Comparison of ENCODE assay signal across 10 cellular contexts in genomic region chr19:41705393-41706174, GRCh38. TPM values are rescaled to one million over a fixed set of nuclear protein-coding genes. Genes with fewer than 3 reads are reported as not detected.
DNase-seq lines count a peak whose midpoint lies in the region; ATAC-seq, FAIRE-seq and TF ChIP-seq lines count a peak whose summit lies in the region.
"Had no signal": no experiment of that assay in that cellular context is flagged by ENCODE, and none has a peak within 500 bp of the region (broad histone marks: within the 10 kb centered on the region; RNA-seq: fewer than 3 reads in every experiment).

No MANE protein-coding gene starts in this region.

- no peak for FAIRE-seq in pancreas (lab: Jason Lieb, UNC)

- 28 to 35% methylated on average over 10 of the region's 10 CpGs for WGBS in pancreas, 2 donors

- intact Hi-C loops in pancreas (cut with DNase I) = no loop called here

- no peaks in the 10 kb centered on the region for H3K36me3 ChIP-seq in pancreas
- H3K36me3 ChIP-seq: cardiac muscle cell had no signal

- TF ChIP-seq CTCF in GM20000 (IDR thresholded peaks at IDR 0.05; ENCODE audit: extremely low read depth, missing control alignments) (no peak), pancreas (IDR thresholded peaks at IDR 0.05) (no peak)

- no peaks in the 10 kb centered on the region for H3K27me3 ChIP-seq in pancreas
- H3K27me3 ChIP-seq: cardiac muscle cell had no signal

- no peak overlapping the region for H3K27ac ChIP-seq in pancreas
- H3K27ac ChIP-seq: cardiac muscle cell, SK-N-MC had no signal

- ATAC-seq in pancreas = peak in 3 of 4 donors; percentile 41 to 56 (median 48)
- no peak for ATAC-seq in HG03354 (IDR thresholded peaks at IDR 0.05; ENCODE audit: poor library complexity, severe bottlenecking, unreplicated experiment)
- no peak for ATAC-seq in GM18502 (IDR thresholded peaks at IDR 0.05; ENCODE audit: poor library complexity, unreplicated experiment)
- no peak for ATAC-seq in HG02763 (IDR thresholded peaks at IDR 0.05; ENCODE audit: unreplicated experiment)

- H3K4me1 ChIP-seq in pancreas = no peaks in the 10 kb centered on the region

- H3K4me3 ChIP-seq in pancreas = no peak overlapping the region
- H3K4me3 ChIP-seq: cardiac muscle cell, SK-N-MC had no signal

- in situ Hi-C loops in T47D (cut with HindIII; ENCODE audit: low pct_unique_long_range_greater_than_20kb, low sequenced_read_pairs) = no loop called here

- DNase-seq in GM20000 (ENCODE audit: low spot score) (peak; percentile 27), RKO (ENCODE audit: low spot score) (peak; percentile 22), T47D (ENCODE audit: low read depth in 1 of 2, low spot score in 1 of 2) (peak; percentile 33 to 67), pancreas (peak in 2 of 6 donors; percentile 32 to 60), SKM-1 treated with dmso at 0.1 percent for 144 hours (lab: John Stamatoyannopoulos, UW; ENCODE audit: unreplicated experiment) (no peak)

- H3K9me3 ChIP-seq in pancreas = no peaks in the 10 kb centered on the region

RNA-seq across cellular contexts. Expression of gene CEACAM5, which starts 2.8 kb away (rescaled TPM):
- total RNA-seq in pancreas = 1 to 10 TPM in 1 of 6 donors, under 1 TPM in 2, not detected in 3; 0.12 to 5.8 (median 0.32) TPM
- polyA plus RNA-seq in pancreas = under 1 TPM; 0.02 to 0.30 TPM
- total RNA-seq: cardiac muscle cell had no signal
- polyA plus RNA-seq: cardiac muscle cell had no signal

RNA-seq across cellular contexts. Expression of gene CEACAM7, which starts 17.5 kb away (rescaled TPM):
- total RNA-seq in pancreas = 1 to 10 TPM; 1.5 to 6.4 (median 2.6) TPM
- 1 to 10 TPM; 1.2 to 3.8 TPM for polyA plus RNA-seq in pancreas
- total RNA-seq: cardiac muscle cell had no signal
- polyA plus RNA-seq: cardiac muscle cell had no signal

RNA-seq across cellular contexts. Expression of gene CEACAM6, which starts 49.7 kb away (rescaled TPM):
- total RNA-seq in pancreas = 1 to 10 TPM; 3.6 to 9.0 (median 8.0) TPM
- polyA plus RNA-seq in pancreas = 1 to 10 TPM in 1 of 2 donors, under 1 TPM in 1; 0.68 to 1.7 TPM
- total RNA-seq: cardiac muscle cell had no signal
- polyA plus RNA-seq: cardiac muscle cell had no signal

Comparison
In these comparisons a context has a peak if more than half of its experiments do, and no peak if none do; other contexts are left out.
1. ATAC-seq: peak in pancreas (3 of 4); none in HG03354 (single experiment), GM18502 (single experiment) and HG02763 (single experiment).